ENCODE assay signal across 7 cellular contexts in the genomic region with DNA sequence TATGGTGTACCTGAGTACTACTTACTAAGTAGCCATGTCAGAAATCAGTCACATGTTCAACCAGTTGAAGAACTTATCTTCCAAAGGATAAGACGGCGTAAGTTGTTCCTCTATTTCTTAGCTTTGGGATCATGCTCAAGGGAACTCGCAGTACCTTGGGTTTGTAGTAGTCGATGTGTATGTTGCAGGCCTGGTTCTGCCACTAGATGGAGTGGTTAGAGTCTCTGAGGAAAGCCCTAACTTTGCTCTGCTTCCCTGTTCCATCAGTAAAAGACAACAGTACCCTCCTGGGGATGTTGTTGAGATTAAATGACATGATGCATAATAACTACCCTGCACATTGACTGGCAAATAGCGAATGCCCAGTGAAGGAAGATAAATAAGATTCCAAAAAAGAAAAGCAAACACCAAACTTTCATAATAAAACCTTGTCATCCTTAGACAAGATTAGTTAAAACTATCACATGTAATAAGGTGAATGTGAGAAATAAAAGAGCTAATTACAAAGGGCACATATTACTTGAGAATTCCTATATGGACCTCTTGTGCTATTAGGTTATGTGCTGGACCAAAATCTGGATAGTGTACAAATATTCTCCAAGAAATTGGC.
DNase-seq lines count a peak whose midpoint lies in the region; ATAC-seq and TF ChIP-seq lines count a peak whose summit lies in the region.

No MANE protein-coding gene starts in this region.

- H2BK5ac ChIP-seq in neuronal stem cell (ENCODE audit: low read length) = no peak overlapping the region
- no peak overlapping the region for H2BK5ac ChIP-seq in mesenchymal stem cell (ENCODE audit: low read depth, low read length, poor library complexity, severe bottlenecking)

- no peak overlapping the region for H3K9ac ChIP-seq in mammary epithelial cell (ENCODE audit: insufficient read depth, low read length)
- no peak overlapping the region for H3K9ac ChIP-seq in neuronal stem cell (ENCODE audit: low read depth, low read length, poor library complexity)
- no peak overlapping the region for H3K9ac ChIP-seq in mesenchymal stem cell (ENCODE audit: low read length)

- in situ Hi-C loops in mammary epithelial cell (cut with MboI; ENCODE audit: low sequenced_read_pairs in 2 of 2) = no loop called here

- H3K9me3 ChIP-seq in mammary epithelial cell (replicated peaks; ENCODE audit: insufficient read depth, low read length) (no peaks in the 10 kb centered on the region), neuronal stem cell (replicated peaks in 1 of 2; ENCODE audit: control insufficient read depth in 2 of 2, insufficient read depth in 1 of 2, low read depth in 1 of 2, low read length in 2 of 2) (no peaks in the 10 kb centered on the region), mesenchymal stem cell (ENCODE audit: control insufficient read depth, low read length) (no peaks in the 10 kb centered on the region)

- no peak overlapping the region for H3K4ac ChIP-seq in neuronal stem cell (ENCODE audit: low read length)
- H3K4ac ChIP-seq in mesenchymal stem cell (ENCODE audit: low read depth in 1 of 2, low read length in 2 of 2) = no peak overlapping the region

- no peaks in the 10 kb centered on the region for H3K36me3 ChIP-seq in GM06990 (ENCODE audit: control insufficient read depth, insufficient read depth, low read length)
- no peaks in the 10 kb centered on the region for H3K36me3 ChIP-seq in mammary epithelial cell (ENCODE audit: insufficient read depth, low read length)
- H3K36me3 ChIP-seq in neuronal stem cell (replicated peaks in 1 of 2; ENCODE audit: control insufficient read depth in 2 of 2, insufficient read depth in 2 of 2, low read length in 2 of 2) = no peaks in the 10 kb centered on the region
- no peaks in the 10 kb centered on the region for H3K36me3 ChIP-seq in mesenchymal stem cell (ENCODE audit: control insufficient read depth in 1 of 2, insufficient read depth in 2 of 2, low read depth in 1 of 2, low read length in 2 of 2)

- no peak overlapping the region for H2AK5ac ChIP-seq in neuronal stem cell (ENCODE audit: low read depth, low read length)
- no peak overlapping the region for H2AK5ac ChIP-seq in mesenchymal stem cell (ENCODE audit: low read length, severe bottlenecking)

- H4K91ac ChIP-seq in neuronal stem cell (ENCODE audit: low read depth, low read length, poor library complexity) = no peak overlapping the region
- H4K91ac ChIP-seq in mesenchymal stem cell (ENCODE audit: low read length) = no peak overlapping the region

- H3K23ac ChIP-seq in neuronal stem cell (ENCODE audit: low read depth, low read length, poor library complexity) (no peak overlapping the region), mesenchymal stem cell (ENCODE audit: low read length in 2 of 2) (no peak overlapping the region)

- no TSS peak for BruUV-seq in mammary epithelial cell (replicated peaks; lab: Mats Ljungman, UMichigan)

- no peak for ATAC-seq in HG03159 (IDR thresholded peaks at IDR 0.05; ENCODE audit: unreplicated experiment)
- no peak for ATAC-seq in HG03135 (IDR thresholded peaks at IDR 0.05; ENCODE audit: unreplicated experiment)

- H3K27ac ChIP-seq in mammary epithelial cell (ENCODE audit: insufficient read depth, low read depth, low read length) = no peak overlapping the region
- no peak overlapping the region for H3K27ac ChIP-seq in neuronal stem cell (replicated peaks; ENCODE audit: low read length)
- H3K27ac ChIP-seq in mesenchymal stem cell (ENCODE audit: low read length, poor library complexity, severe bottlenecking) = no peak overlapping the region

- WGBS in mammary epithelial cell (ENCODE audit: low coverage, missing lambda C conversion rate) = 65% methylated on average over 5 of the region's 5 CpGs
- WGBS in neuronal stem cell (ENCODE audit: extremely low coverage in 2 of 2, insufficient read length in 2 of 2, insufficient replicate concordance in 1 of 2), 2 donors = no CpG with 5 or more reads among the region's 5 CpGs
- WGBS in mesenchymal stem cell = 65% methylated on average over 4 of the region's 5 CpGs

- H3K14ac ChIP-seq in neuronal stem cell (ENCODE audit: low read length) (no peak overlapping the region), mesenchymal stem cell (ENCODE audit: low read length in 2 of 2) (no peak overlapping the region)

- intact Hi-C loops in mammary epithelial cell (cut with micrococcal nuclease) = loop anchor here (1.0 to 5.0 kb wide), 3 partner anchors 38 to 538 kb away; no protein-coding TSS in a partner anchor

- no peaks in the 10 kb centered on the region; the same call in 1 of the 2 replicates for H3K27me3 ChIP-seq in GM06990 (replicated peaks; ENCODE audit: control insufficient read depth, insufficient read depth, low read length)
- no peaks in the 10 kb centered on the region for H3K27me3 ChIP-seq in mammary epithelial cell (ENCODE audit: insufficient read depth, low read length)
- H3K27me3 ChIP-seq in neuronal stem cell (ENCODE audit: control insufficient read depth in 3 of 3, insufficient read depth in 3 of 3, low read depth in 1 of 3, low read length in 3 of 3) = no peaks in the 10 kb centered on the region
- no peaks in the 10 kb centered on the region for H3K27me3 ChIP-seq in mesenchymal stem cell (ENCODE audit: control insufficient read depth in 1 of 2, insufficient read depth in 1 of 2, low read length in 2 of 2)

- H3K79me2 ChIP-seq in mammary epithelial cell (ENCODE audit: insufficient read depth, low read length) = no peaks in the 10 kb centered on the region

- H3K4me3 ChIP-seq in GM06990 (replicated peaks; ENCODE audit: low read depth, low read length) (no peak overlapping the region), mammary epithelial cell (replicated peaks in 1 of 3; ENCODE audit: insufficient read depth in 1 of 3, low read depth in 2 of 3, low read length in 3 of 3) (no peak overlapping the region), neuronal stem cell (ENCODE audit: low read length in 2 of 2) (no peak overlapping the region), mesenchymal stem cell (ENCODE audit: insufficient read depth in 1 of 2, low read depth in 1 of 2, low read length in 2 of 2) (no peak overlapping the region)

- H3K4me2 ChIP-seq in mammary epithelial cell (ENCODE audit: insufficient read depth, low read depth, low read length) = no peak overlapping the region
- H3K4me2 ChIP-seq in neuronal stem cell (ENCODE audit: insufficient read depth, low read length, poor library complexity, severe bottlenecking) = no peak overlapping the region
- H3K4me2 ChIP-seq in mesenchymal stem cell (ENCODE audit: low read length, poor library complexity, severe bottlenecking) = no peak overlapping the region

- H2BK15ac ChIP-seq in neuronal stem cell (ENCODE audit: low read length) = no peak overlapping the region
- no peak overlapping the region for H2BK15ac ChIP-seq in mesenchymal stem cell (ENCODE audit: low read depth, poor library complexity, severe bottlenecking)

- CTCF ChIA-PET in mammary epithelial cell (lab: Charles Lee; ENCODE audit: low non-redundant PET) = interaction anchor here (0.6 kb wide), 1 partner anchor 503 kb away, joined by 7 read pairs; no protein-coding TSS in a partner anchor

- dilution Hi-C loops in mammary epithelial cell (cut with HindIII; ENCODE audit: low sequenced_read_pairs) = no loop called here

- H4K8ac ChIP-seq in neuronal stem cell (ENCODE audit: low read depth, low read length) (no peak overlapping the region), mesenchymal stem cell (ENCODE audit: low read length) (no peak overlapping the region)

- H3K79me1 ChIP-seq in neuronal stem cell (ENCODE audit: low read depth, low read length) (no peaks in the 10 kb centered on the region), mesenchymal stem cell (replicated peaks; ENCODE audit: low read length, poor library complexity, severe bottlenecking) (no peaks in the 10 kb centered on the region)

- H2BK12ac ChIP-seq in neuronal stem cell (ENCODE audit: low read length) (no peak overlapping the region), mesenchymal stem cell (ENCODE audit: low read length in 2 of 2) (no peak overlapping the region)

- H4K20me1 ChIP-seq in mammary epithelial cell (ENCODE audit: insufficient read depth, low read length) = no peaks in the 10 kb centered on the region

- H2BK120ac ChIP-seq in neuronal stem cell (ENCODE audit: low read depth, low read length) (no peak overlapping the region), mesenchymal stem cell (ENCODE audit: low read depth, low read length) (no peak overlapping the region)

- H3K18ac ChIP-seq in neuronal stem cell (ENCODE audit: low read length) (no peak overlapping the region), mesenchymal stem cell (ENCODE audit: low read depth in 1 of 2, low read length in 2 of 2) (no peak overlapping the region)

- DNase-seq in GM06990 (ENCODE audit: extremely low read depth, insufficient read length) (no peak), LoVo (ENCODE audit: low spot score) (peak; percentile 14), mammary epithelial cell (peak; percentile 28), neuronal stem cell (ENCODE audit: low spot score) (peak; percentile 15), mesenchymal stem cell (no peak)

- TF ChIP-seq CTCF in GM06990 (IDR thresholded peaks at IDR 0.05; ENCODE audit: insufficient read depth, low read length, poor library complexity, severe bottlenecking) = peak; percentile 72
- TF ChIP-seq CTCF in mammary epithelial cell (conservative IDR thresholded peaks at IDR 0.05 in 1 of 2, IDR thresholded peaks at IDR 0.05 in 1 of 2; ENCODE audit: extremely low read depth in 1 of 2, insufficient read depth in 1 of 2, low read depth in 1 of 2, low read length in 2 of 2) = peak; percentile 77 to 87

- H3K4me1 ChIP-seq in mammary epithelial cell (ENCODE audit: insufficient read depth, low read length) (no peaks in the 10 kb centered on the region), neuronal stem cell (ENCODE audit: control insufficient read depth in 2 of 2, insufficient read depth in 1 of 2, low read depth in 1 of 2, low read length in 2 of 2) (no peaks in the 10 kb centered on the region), mesenchymal stem cell (ENCODE audit: control insufficient read depth, insufficient read depth, low read depth, low read length) (no peaks in the 10 kb centered on the region)

- H2AFZ ChIP-seq in mammary epithelial cell (ENCODE audit: low read depth, low read length) = no peak overlapping the region
- no peak overlapping the region for H2AFZ ChIP-seq in neuronal stem cell (ENCODE audit: low read length)
- H2AFZ ChIP-seq in mesenchymal stem cell (ENCODE audit: low read depth, low read length) = no peak overlapping the region

Comparison
In these comparisons a context has a peak if more than half of its experiments do, and no peak if none do; other contexts are left out.
1. DNase-seq: peak in LoVo (single experiment), mammary epithelial cell (single experiment) and neuronal stem cell (single experiment); none in GM06990 (single experiment) and mesenchymal stem cell (single experiment).